22 cellular contexts compared by ENCODE assay signal in genomic region chr2:239142806-239143205, GRCh38.
"Had no signal": no experiment of that assay in that cellular context is flagged by ENCODE, and none has a peak within 500 bp of the region (broad histone marks: within the 10 kb centered on the region; RNA-seq: fewer than 3 reads in every experiment).

No MANE protein-coding gene starts in this region.

- H3K27ac ChIP-seq: breast epithelium, spleen, tibial artery had no signal

- FAIRE-seq: astrocyte, kidney had no signal

- H3K4me1 ChIP-seq: breast epithelium, tibial artery had no signal

- H3K27me3 Mint-ChIP-seq: activated CD4-positive, alpha-beta T cell treated with anti-CD3 and anti-CD28 coated beads, Interleukin-2, amount 10 ng/mL, durations not matched to agents 7 days and 5 days; activated naive CD4-positive, alpha-beta T cell treated with anti-CD3 and anti-CD28 coated beads, Interleukin-2, amount 50 U/mL, for 24 hours; T-cell had no signal

- ATAC-seq: gastroesophageal sphincter, left lobe of liver, T-cell had no signal

- H3K9me3 Mint-ChIP-seq: activated CD4-positive, alpha-beta T cell treated with anti-CD3 and anti-CD28 coated beads, Interleukin-2, amount 10 ng/mL, durations not matched to agents 7 days and 5 days; activated naive CD4-positive, alpha-beta T cell treated with anti-CD3 and anti-CD28 coated beads, Interleukin-2, amount 50 U/mL, for 24 hours; activated T-cell treated with anti-CD3 and anti-CD28 coated beads, Interleukin-2, amount 50 U/mL, for 72 hours; nephron; T-cell had no signal

- H3K9me3 ChIP-seq: breast epithelium, gastroesophageal sphincter, heart left ventricle, spleen, tibial artery had no signal

- H3K36me3 ChIP-seq: breast epithelium had no signal

- H3K27me3 ChIP-seq: breast epithelium, gastroesophageal sphincter, heart left ventricle, spleen, tibial artery had no signal

- H3K4me3 ChIP-seq: breast epithelium, gastroesophageal sphincter, heart left ventricle, spleen, tibial artery had no signal

- H3K4me3 Mint-ChIP-seq: activated CD4-positive, alpha-beta T cell treated with anti-CD3 and anti-CD28 coated beads, Interleukin-2, amount 10 ng/mL, durations not matched to agents 7 days and 5 days; activated naive CD4-positive, alpha-beta T cell treated with anti-CD3 and anti-CD28 coated beads, Interleukin-2, amount 50 U/mL, for 24 hours; activated T-cell treated with anti-CD3 and anti-CD28 coated beads, Interleukin-2, amount 50 U/mL, for 72 hours; nephron; T-cell had no signal

- DNase-seq: activated CD4-positive, alpha-beta T cell treated with anti-CD3 and anti-CD28 coated beads, Interleukin-2, amount 10 ng/mL, durations not matched to agents 7 days and 5 days; activated gamma-delta T cell; activated T-cell treated with anti-CD3 and anti-CD28 coated beads, Interleukin-2, amount 50 U/mL, for 72 hours; cerebellar nuclear complex; effector CD4-positive, alpha-beta T cell; kidney; mammary epithelial cell; midbrain; nucleus accumbens; spleen; stimulated activated CD8-positive, alpha-beta memory T cell treated with anti-CD3 and anti-CD28 coated beads, Interleukin-4, amount 100 ng/mL, for 48 hours; stimulated activated naive CD4-positive, alpha-beta T cell treated with Interleukin-2 at 50 U/mL for 16 hours; T-cell; T-helper 9 cell; tibial artery had no signal

- H3K4me1 Mint-ChIP-seq: activated naive CD4-positive, alpha-beta T cell treated with anti-CD3 and anti-CD28 coated beads, Interleukin-2, amount 50 U/mL, for 24 hours; nephron had no signal

- H3K27ac Mint-ChIP-seq: activated CD4-positive, alpha-beta T cell treated with anti-CD3 and anti-CD28 coated beads, Interleukin-2, amount 10 ng/mL, durations not matched to agents 7 days and 5 days; activated naive CD4-positive, alpha-beta T cell treated with anti-CD3 and anti-CD28 coated beads, Interleukin-2, amount 50 U/mL, for 24 hours; activated T-cell treated with anti-CD3 and anti-CD28 coated beads, Interleukin-2, amount 50 U/mL, for 72 hours; nephron; T-cell had no signal
